In the genomic region with DNA sequence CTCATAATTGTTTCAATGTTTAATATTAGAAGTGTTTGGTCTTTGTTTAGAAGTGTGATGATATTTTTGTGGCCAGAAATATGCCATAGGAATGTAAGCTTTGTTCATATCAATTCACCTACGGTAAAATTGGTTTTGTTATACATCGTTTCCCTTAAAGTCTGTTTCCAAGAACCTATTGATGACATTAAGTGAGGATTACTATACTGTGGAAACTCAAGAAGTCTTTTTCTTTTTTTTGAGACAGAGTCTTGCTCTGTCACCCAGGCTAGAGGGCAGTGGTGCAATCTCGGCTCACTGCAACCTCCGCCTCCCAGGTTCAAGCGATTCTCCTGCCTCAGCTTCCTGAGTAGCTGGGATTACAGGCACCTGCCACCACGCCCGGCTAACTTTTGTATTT, we compare ENCODE assay signal across 5 cellular contexts. TPM values are rescaled to one million over a fixed set of nuclear protein-coding genes. Genes with fewer than 3 reads are reported as not detected.
"Had no signal": no experiment of that assay in that cellular context is flagged by ENCODE, and none has a peak within 500 bp of the region (broad histone marks: within the 10 kb centered on the region; RNA-seq: fewer than 3 reads in every experiment).

No MANE protein-coding gene starts in this region.

RNA-seq across cellular contexts. Expression of a gene that starts 5.5 kb away (rescaled TPM):
- total RNA-seq: HepG2, HT-29, HT1080, IMR-90, K562 had no signal
